Comparison of ENCODE assay signal across 24 cellular contexts in genomic region chr10:68796609-68797008, GRCh38. TPM values are rescaled to one million over a fixed set of nuclear protein-coding genes. Genes with fewer than 3 reads are reported as not detected.
DNase-seq lines count a peak whose midpoint lies in the region; ATAC-seq and TF ChIP-seq lines count a peak whose summit lies in the region.
"Had no signal": no experiment of that assay in that cellular context is flagged by ENCODE, and none has a peak within 500 bp of the region (broad histone marks: within the 10 kb centered on the region; RNA-seq: fewer than 3 reads in every experiment).

No MANE protein-coding gene starts in this region.

- no peaks in the 10 kb centered on the region for H3K4me1 ChIP-seq in aorta (ENCODE audit: control insufficient read depth in 1 of 2, insufficient read depth in 2 of 2, low read length in 2 of 2)
- H3K4me1 ChIP-seq: A549, psoas muscle, upper lobe of left lung had no signal

- H3K27ac ChIP-seq in aorta (ENCODE audit: low read depth in 1 of 2, low read length in 2 of 2): no peak overlapping the region
- H3K27ac ChIP-seq: A549, psoas muscle, upper lobe of left lung had no signal

- H3K27me3 ChIP-seq in aorta (ENCODE audit: control insufficient read depth in 1 of 2, insufficient read depth in 2 of 2, low read length in 1 of 2): no peaks in the 10 kb centered on the region
- H3K27me3 ChIP-seq: upper lobe of left lung had no signal

- no peaks in the 10 kb centered on the region for H3K27me3 Mint-ChIP-seq in HFFc6 (ENCODE audit: insufficient read depth)
- no peaks in the 10 kb centered on the region for H3K27me3 Mint-ChIP-seq in effector memory CD8-positive, alpha-beta T cell
- H3K27me3 Mint-ChIP-seq: activated CD4-positive, alpha-beta memory T cell treated with anti-CD3 and anti-CD28 coated beads, Interleukin-2, amount 10 ng/mL, durations not matched to agents 7 days and 5 days; activated naive CD8-positive, alpha-beta T cell treated with anti-CD3 and anti-CD28 coated beads, Interleukin-2, amount 50 U/mL, for 24 hours; stimulated activated naive CD8-positive, alpha-beta T cell treated with anti-CD3 and anti-CD28 coated beads, Interleukin-15, amount 100 ng/mL, for 72 hours had no signal

- no peak for TF ChIP-seq CTCF in HFFc6 (IDR thresholded peaks at IDR 0.05)
- no peak for TF ChIP-seq CTCF in astrocyte of the spinal cord (IDR thresholded peaks at IDR 0.05; ENCODE audit: low read depth, low read length)

- intact Hi-C loops in aorta (cut with DNase I): no loop called here

- DNase-seq in AG08395 (ENCODE audit: low spot score) (peak; percentile 36), HFFc6 (peak; percentile 36), astrocyte of the spinal cord (ENCODE audit: low read depth, low spot score) (peak; percentile 57), kidney tubule cell (ENCODE audit: low spot score) (peak; percentile 44), RPMI8226 (no peak), aorta (no peak)
- DNase-seq in effector memory CD8-positive, alpha-beta T cell: no peak
- DNase-seq in stimulated activated CD4-positive, alpha-beta T cell treated with anti-CD3 and anti-CD28 coated beads, Interleukin-4, amount 100 ng/mL, for 1 hour: no peak
- DNase-seq: activated CD4-positive, alpha-beta memory T cell treated with anti-CD3 and anti-CD28 coated beads, Interleukin-2, amount 10 ng/mL, durations not matched to agents 7 days and 5 days; activated gamma-delta T cell; activated naive CD8-positive, alpha-beta T cell treated with anti-CD3 and anti-CD28 coated beads, Interleukin-2, amount 50 U/mL, for 24 hours; H9; islet precursor cell; NCI-H1436; NCI-H510A; psoas muscle; stimulated activated CD4-positive, alpha-beta T cell treated with anti-CD3 and anti-CD28 coated beads, Interleukin-4, amount 100 ng/mL, for 4 hours; stimulated activated naive CD8-positive, alpha-beta T cell treated with anti-CD3 and anti-CD28 coated beads, Interleukin-15, amount 100 ng/mL, for 72 hours; T1000; upper lobe of left lung had no signal

- H3K4me3 Mint-ChIP-seq in HFFc6: no peak overlapping the region
- no peak overlapping the region for H3K4me3 Mint-ChIP-seq in effector memory CD8-positive, alpha-beta T cell
- H3K4me3 Mint-ChIP-seq: activated CD4-positive, alpha-beta memory T cell treated with anti-CD3 and anti-CD28 coated beads, Interleukin-2, amount 10 ng/mL, durations not matched to agents 7 days and 5 days; activated naive CD8-positive, alpha-beta T cell treated with anti-CD3 and anti-CD28 coated beads, Interleukin-2, amount 50 U/mL, for 24 hours; CD14-positive monocyte; H9; stimulated activated naive CD8-positive, alpha-beta T cell treated with anti-CD3 and anti-CD28 coated beads, Interleukin-15, amount 100 ng/mL, for 72 hours had no signal

- H3K4me3 ChIP-seq in astrocyte of the spinal cord (ENCODE audit: low read depth, low read length) (no peak overlapping the region), aorta (ENCODE audit: low read length in 2 of 2) (no peak overlapping the region)
- H3K4me3 ChIP-seq: A549, lung, psoas muscle, upper lobe of left lung had no signal

- peaks cover 2% of the 10 kb centered on the region; the same call in 1 of the 2 replicates for H3K36me3 Mint-ChIP-seq in HFFc6 (ENCODE audit: low read depth)
- peaks cover 39% of the 10 kb centered on the region for H3K36me3 Mint-ChIP-seq in effector memory CD8-positive, alpha-beta T cell (ENCODE audit: insufficient read depth)

- 74 to 77% methylated on average over 3 of the region's 3 CpGs for WGBS in aorta, 2 donors

- no peaks in the 10 kb centered on the region for H3K9me3 Mint-ChIP-seq in HFFc6
- no peaks in the 10 kb centered on the region for H3K9me3 Mint-ChIP-seq in effector memory CD8-positive, alpha-beta T cell
- H3K9me3 Mint-ChIP-seq: activated CD4-positive, alpha-beta memory T cell treated with anti-CD3 and anti-CD28 coated beads, Interleukin-2, amount 10 ng/mL, durations not matched to agents 7 days and 5 days; activated naive CD8-positive, alpha-beta T cell treated with anti-CD3 and anti-CD28 coated beads, Interleukin-2, amount 50 U/mL, for 24 hours; CD14-positive monocyte; H9; stimulated activated naive CD8-positive, alpha-beta T cell treated with anti-CD3 and anti-CD28 coated beads, Interleukin-15, amount 100 ng/mL, for 72 hours had no signal

- ATAC-seq in effector memory CD8-positive, alpha-beta T cell (replicated peaks): no peak
- ATAC-seq in aorta (ENCODE audit: low FRiP score): no peak
- ATAC-seq: A549; activated CD4-positive, CD25-positive, alpha-beta regulatory T cell treated with anti-CD3 and anti-CD28 coated beads, Interleukin-2, amount 50 U/mL, for 24 hours; activated naive CD8-positive, alpha-beta T cell treated with anti-CD3 and anti-CD28 coated beads, Interleukin-2, amount 50 U/mL, for 24 hours; stimulated activated naive CD8-positive, alpha-beta T cell treated with anti-CD3 and anti-CD28 coated beads, Interleukin-15, amount 100 ng/mL, for 72 hours had no signal

- no peak overlapping the region for H3K27ac Mint-ChIP-seq in HFFc6
- no peak overlapping the region for H3K27ac Mint-ChIP-seq in effector memory CD8-positive, alpha-beta T cell
- H3K27ac Mint-ChIP-seq: activated CD4-positive, alpha-beta memory T cell treated with anti-CD3 and anti-CD28 coated beads, Interleukin-2, amount 10 ng/mL, durations not matched to agents 7 days and 5 days; activated naive CD8-positive, alpha-beta T cell treated with anti-CD3 and anti-CD28 coated beads, Interleukin-2, amount 50 U/mL, for 24 hours; H9; stimulated activated naive CD8-positive, alpha-beta T cell treated with anti-CD3 and anti-CD28 coated beads, Interleukin-15, amount 100 ng/mL, for 72 hours had no signal

- peaks cover 7% of the 10 kb centered on the region for H3K4me1 Mint-ChIP-seq in HFFc6 (ENCODE audit: low read depth)
- H3K4me1 Mint-ChIP-seq in effector memory CD8-positive, alpha-beta T cell (ENCODE audit: low read depth in 2 of 2): no peaks in the 10 kb centered on the region
- H3K4me1 Mint-ChIP-seq: activated CD4-positive, alpha-beta memory T cell treated with anti-CD3 and anti-CD28 coated beads, Interleukin-2, amount 10 ng/mL, durations not matched to agents 7 days and 5 days; activated naive CD8-positive, alpha-beta T cell treated with anti-CD3 and anti-CD28 coated beads, Interleukin-2, amount 50 U/mL, for 24 hours; CD14-positive monocyte; H9; stimulated activated naive CD8-positive, alpha-beta T cell treated with anti-CD3 and anti-CD28 coated beads, Interleukin-15, amount 100 ng/mL, for 72 hours had no signal

- peaks cover 2 to 3% of the 10 kb centered on the region in 2 donors for H3K36me3 ChIP-seq in aorta (ENCODE audit: control insufficient read depth in 1 of 2, insufficient read depth in 2 of 2, low read length in 1 of 2)

- no peaks in the 10 kb centered on the region for H3K9me3 ChIP-seq in aorta (ENCODE audit: control insufficient read depth, low read length)
- H3K9me3 ChIP-seq: A549, psoas muscle, upper lobe of left lung had no signal

- in situ Hi-C loops in astrocyte of the spinal cord (cut with HindIII; ENCODE audit: low sequenced_read_pairs): no loop called here

RNA-seq across cellular contexts. Expression of gene STOX1, which starts 30.7 kb away (rescaled TPM):
- total RNA-seq in HFFc6 (2021; fragmentation: NEBNext Ultra II Directional; extraction: Animal tissue kit (Norgen Biotek cat#: 25700)): under 1 TPM in 2 of 6 experiments, not detected in 4; 0.09 TPM
- total RNA-seq in aorta: under 1 TPM; 0.27 to 0.39 TPM
- polyA plus RNA-seq in aorta: not detected
- polyA plus RNA-seq: CD14-positive monocyte had no signal

Comparison
In these comparisons a context has a peak if more than half of its experiments do, and no peak if none do; other contexts are left out.
1. DNase-seq: peak in AG08395 (single experiment), HFFc6 (single experiment), astrocyte of the spinal cord (single experiment) and kidney tubule cell (single experiment); none in RPMI8226 (single experiment), effector memory CD8-positive, alpha-beta T cell (0 of 3), stimulated activated CD4-positive, alpha-beta T cell treated with anti-CD3 and anti-CD28 coated beads, Interleukin-4, amount 100 ng/mL, for 1 hour (single experiment) and aorta (0 of 2).